Comparison of ENCODE assay signal across 32 cellular contexts in the genomic region with DNA sequence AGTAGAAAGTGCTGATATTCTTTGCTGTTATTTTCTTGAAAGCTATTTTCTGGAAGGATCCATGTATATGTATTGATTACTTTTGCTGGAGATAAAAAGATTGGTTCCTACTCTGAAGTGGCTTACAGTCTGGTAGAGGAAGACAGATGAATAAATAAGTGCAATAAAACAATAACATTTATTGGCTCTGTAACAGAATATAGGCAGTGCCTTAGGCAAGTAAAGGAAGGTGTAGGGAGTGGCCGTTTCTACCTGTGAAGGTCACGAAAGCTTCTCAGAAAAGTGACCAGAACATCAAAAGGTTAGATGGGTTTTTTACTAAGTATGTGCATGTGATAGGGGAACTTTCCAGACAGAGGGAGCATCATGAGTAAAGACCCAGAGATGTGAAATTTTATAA.
"Had no signal": no experiment of that assay in that cellular context is flagged by ENCODE, and none has a peak within 500 bp of the region (broad histone marks: within the 10 kb centered on the region; RNA-seq: fewer than 3 reads in every experiment).

No MANE protein-coding gene starts in this region.

- DNase-seq: activated CD4-positive, alpha-beta T cell treated with anti-CD3 and anti-CD28 coated beads, Interleukin-2, amount 10 ng/mL, durations not matched to agents 24 days and 14 days; activated CD4-positive, alpha-beta T cell treated with anti-CD3 and anti-CD28 coated beads, Interleukin-2, amount 50 U/mL, for 4 hours; activated CD8-positive, alpha-beta T cell treated with anti-CD3 and anti-CD28 coated beads for 36 hours; activated effector memory CD4-positive, alpha-beta T cell treated with Interleukin-2 at 50 U/mL for 16 hours; activated naive CD4-positive, alpha-beta T cell treated with anti-CD3 and anti-CD28 coated beads, Interleukin-2, amount 50 U/mL, for 16 hours; activated T-cell treated with anti-CD3 and anti-CD28 coated beads, Interleukin-2, amount 50 U/mL, for 1 hour; anterior cingulate cortex; caudate nucleus; MM.1S; MV-4-11; NCI-H1092; NCI-H1436 treated with DMSO at 0.1 percent for 48 hours; NCI-H1694 treated with DMSO at 0.1 percent for 48 hours; NCI-H2029; NCI-H2107; NCI-H2171; NCI-H510A; NCI-H526; NCI-H748 treated with DMSO at 0.1 percent for 48 hours; NK-92 treated with Interleukin-12 subunit alpha and Interleukin-12 subunit beta, amount 100 ng/mL, for 24 hours; PC-3; SIG-M5; T-cell; T1000 had no signal

- FAIRE-seq: bronchial epithelial cell, RCC 7860 had no signal

- H3K4me3 Mint-ChIP-seq: activated CD4-positive, alpha-beta T cell treated with anti-CD3 and anti-CD28 coated beads, Interleukin-2, amount 10 ng/mL, durations not matched to agents 24 days and 14 days; activated CD8-positive, alpha-beta T cell treated with anti-CD3 and anti-CD28 coated beads for 36 hours; activated T-helper 1 cell treated with anti-CD3 and anti-CD28 coated beads, Interleukin-12 subunit alpha, Interleukin-12 subunit beta, Interleukin-2, Interleukin-4 antibody, amounts not matched to agents 30 ng/mL and 10 ng/mL and 1 ng/mL, durations not matched to agents 14 hours and 24 hours and 36 hours; brain; T-cell had no signal

- H3K27ac ChIP-seq: KMS-11, RWPE1 had no signal

- H3K27me3 Mint-ChIP-seq: activated CD4-positive, alpha-beta T cell treated with anti-CD3 and anti-CD28 coated beads, Interleukin-2, amount 10 ng/mL, durations not matched to agents 24 days and 14 days; activated CD8-positive, alpha-beta T cell treated with anti-CD3 and anti-CD28 coated beads for 36 hours; T-cell had no signal

- ATAC-seq: activated CD8-positive, alpha-beta T cell treated with anti-CD3 and anti-CD28 coated beads for 36 hours; PC-3; Right ventricle myocardium inferior; SK-N-SH treated with all-trans-retinoic acid at 6 μM for 48 hours; T-cell had no signal

- H3K27ac Mint-ChIP-seq: activated CD8-positive, alpha-beta T cell treated with anti-CD3 and anti-CD28 coated beads for 36 hours; activated T-helper 1 cell treated with anti-CD3 and anti-CD28 coated beads, Interleukin-12 subunit alpha, Interleukin-12 subunit beta, Interleukin-2, Interleukin-4 antibody, amounts not matched to agents 30 ng/mL and 10 ng/mL and 1 ng/mL, durations not matched to agents 14 hours and 24 hours and 36 hours; brain; T-cell had no signal
